In genomic region chr4:38931125-38931524, GRCh38 we compare ENCODE assay signal across 27 cellular contexts.
"Had no signal": no experiment of that assay in that cellular context is flagged by ENCODE, and none has a peak within 500 bp of the region (broad histone marks: within the 10 kb centered on the region; RNA-seq: fewer than 3 reads in every experiment).

No MANE protein-coding gene starts in this region.

- H3K9me2 ChIP-seq: SK-N-SH had no signal

- ATAC-seq: activated CD4-positive, alpha-beta T cell treated with anti-CD3 and anti-CD28 coated beads for 36 hours had no signal

- H3K4me1 Mint-ChIP-seq: activated CD4-positive, alpha-beta memory T cell treated with anti-CD3 and anti-CD28 coated beads, Interleukin-2, amount 10 ng/mL, durations not matched to agents 7 days and 5 days; activated naive CD4-positive, alpha-beta T cell treated with anti-CD3 and anti-CD28 coated beads, Interleukin-2, amount 10 ng/mL, durations not matched to agents 7 days and 5 days; activated naive CD8-positive, alpha-beta T cell treated with anti-CD3 and anti-CD28 coated beads, Interleukin-2, amount 10 ng/mL, durations not matched to agents 7 days and 5 days had no signal

- H3K9me3 Mint-ChIP-seq: activated CD4-positive, alpha-beta memory T cell treated with anti-CD3 and anti-CD28 coated beads, Interleukin-2, amount 10 ng/mL, durations not matched to agents 7 days and 5 days; activated naive CD4-positive, alpha-beta T cell treated with anti-CD3 and anti-CD28 coated beads, Interleukin-2, amount 10 ng/mL, durations not matched to agents 7 days and 5 days; activated naive CD8-positive, alpha-beta T cell treated with anti-CD3 and anti-CD28 coated beads, Interleukin-2, amount 10 ng/mL, durations not matched to agents 7 days and 5 days; activated T-cell treated with anti-CD3 and anti-CD28 coated beads, Interleukin-2, amount 50 U/mL, for 72 hours; activated T-helper 2 cell treated with anti-CD3 and anti-CD28 coated beads, Interferon-gamma antibody, Interleukin-2, Interleukin-4, amounts not matched to agents 10 μg/mL and 5 μg/mL and 100 μg/mL, durations not matched to agents 14 hours and 24 hours and 36 hours had no signal

- H3K27ac ChIP-seq: adrenal gland, KMS-11, RWPE1, SJCRH30, VCaP had no signal

- H3K36me3 Mint-ChIP-seq: activated naive CD4-positive, alpha-beta T cell treated with anti-CD3 and anti-CD28 coated beads, Interleukin-2, amount 10 ng/mL, durations not matched to agents 7 days and 5 days; activated naive CD8-positive, alpha-beta T cell treated with anti-CD3 and anti-CD28 coated beads, Interleukin-2, amount 10 ng/mL, durations not matched to agents 7 days and 5 days had no signal

- H3K9ac ChIP-seq: KMS-11, SK-N-SH had no signal

- H3K9me3 ChIP-seq: adrenal gland, Peyer's patch, SJCRH30, SK-N-SH had no signal

- H3K4me1 ChIP-seq: adrenal gland, Peyer's patch, SJCRH30 had no signal

- H3K4me3 ChIP-seq: adrenal gland, Peyer's patch, SJCRH30 had no signal

- H3K27me3 Mint-ChIP-seq: activated CD4-positive, alpha-beta memory T cell treated with anti-CD3 and anti-CD28 coated beads, Interleukin-2, amount 10 ng/mL, durations not matched to agents 7 days and 5 days; activated CD4-positive, alpha-beta T cell treated with anti-CD3 and anti-CD28 coated beads for 36 hours had no signal

- H3K4me3 Mint-ChIP-seq: activated CD4-positive, alpha-beta memory T cell treated with anti-CD3 and anti-CD28 coated beads, Interleukin-2, amount 10 ng/mL, durations not matched to agents 7 days and 5 days; activated CD4-positive, alpha-beta T cell treated with anti-CD3 and anti-CD28 coated beads for 36 hours; activated naive CD4-positive, alpha-beta T cell treated with anti-CD3 and anti-CD28 coated beads, Interleukin-2, amount 10 ng/mL, durations not matched to agents 7 days and 5 days; activated naive CD8-positive, alpha-beta T cell treated with anti-CD3 and anti-CD28 coated beads, Interleukin-2, amount 10 ng/mL, durations not matched to agents 7 days and 5 days had no signal

- H3K4me2 ChIP-seq: KMS-11, SK-N-SH had no signal

- H3K27ac Mint-ChIP-seq: activated CD4-positive, alpha-beta memory T cell treated with anti-CD3 and anti-CD28 coated beads, Interleukin-2, amount 10 ng/mL, durations not matched to agents 7 days and 5 days; activated CD4-positive, alpha-beta T cell treated with anti-CD3 and anti-CD28 coated beads for 36 hours; activated naive CD4-positive, alpha-beta T cell treated with anti-CD3 and anti-CD28 coated beads, Interleukin-2, amount 10 ng/mL, durations not matched to agents 7 days and 5 days; activated naive CD8-positive, alpha-beta T cell treated with anti-CD3 and anti-CD28 coated beads, Interleukin-2, amount 10 ng/mL, durations not matched to agents 7 days and 5 days; activated T-helper 2 cell treated with anti-CD3 and anti-CD28 coated beads, Interferon-gamma antibody, Interleukin-2, Interleukin-4, amounts not matched to agents 10 μg/mL and 5 μg/mL and 100 μg/mL, durations not matched to agents 14 hours and 24 hours and 36 hours had no signal

- DNase-seq: activated CD4-positive, alpha-beta memory T cell treated with anti-CD3 and anti-CD28 coated beads, Interleukin-2, amount 10 ng/mL, durations not matched to agents 7 days and 5 days; activated CD4-positive, alpha-beta T cell treated with anti-CD3 and anti-CD28 coated beads for 36 hours; activated CD4-positive, alpha-beta T cell treated with anti-CD3 and anti-CD28 coated beads, Interleukin-2, amount 50 U/mL, for 1 hour; activated CD8-positive, alpha-beta memory T cell treated with anti-CD3 and anti-CD28 coated beads, Interleukin-2, amount 50 U/mL, for 4 hours; activated gamma-delta T cell treated with Interleukin-2 at 50 U/mL for 16 hours; activated naive CD4-positive, alpha-beta T cell treated with anti-CD3 and anti-CD28 coated beads, Interleukin-2, amount 10 ng/mL, durations not matched to agents 7 days and 5 days; activated naive CD8-positive, alpha-beta T cell treated with anti-CD3 and anti-CD28 coated beads, Interleukin-2, amount 10 ng/mL, durations not matched to agents 7 days and 5 days; activated T-cell treated with anti-CD3 and anti-CD28 coated beads, Interleukin-2, amount 50 U/mL, for 72 hours; anterior cingulate cortex; NCI-H1092; NCI-H1694; NCI-H2029; NCI-H2107; NCI-H2171 treated with DMSO at 0.1 percent for 48 hours; NCI-H226; NCI-H510A; NCI-H69; Peyer's patch; Right ventricle myocardium superior; SJCRH30; T-helper 1 cell had no signal

- H3K27me3 ChIP-seq: adrenal gland, Peyer's patch, SJCRH30 had no signal
